ENCODE assay signal across 16 cellular contexts in genomic region chr7:156560075-156560474, GRCh38.
DNase-seq lines count a peak whose midpoint lies in the region; ATAC-seq and TF ChIP-seq lines count a peak whose summit lies in the region.
"Had no signal": no experiment of that assay in that cellular context is flagged by ENCODE, and none has a peak within 500 bp of the region (broad histone marks: within the 10 kb centered on the region; RNA-seq: fewer than 3 reads in every experiment).

No MANE protein-coding gene starts in this region.

- ATAC-seq in omental fat pad (ENCODE audit: low FRiP score) (no peak), GM19467 (IDR thresholded peaks at IDR 0.05; ENCODE audit: unreplicated experiment) (no peak)
- ATAC-seq in activated CD4-positive, alpha-beta T cell treated with anti-CD3 and anti-CD28 coated beads for 36 hours: no peak
- ATAC-seq: naive thymus-derived CD4-positive, alpha-beta T cell; sciatic nerve had no signal

- DNase-seq in BE2C: peak; percentile 35
- peak; percentile 45 for DNase-seq in RKO (ENCODE audit: low spot score)
- DNase-seq in iPS DF 6.9 (ENCODE audit: low read depth, low spot score): peak; percentile 35
- DNase-seq in T-helper 9 cell: no peak
- no peak for DNase-seq in omental fat pad (ENCODE audit: low spot score)
- no peak for DNase-seq in activated CD4-positive, alpha-beta T cell treated with anti-CD3 and anti-CD28 coated beads for 36 hours
- DNase-seq: activated T-cell treated with anti-CD3 and anti-CD28 coated beads, Interleukin-2, amount 50 U/mL, for 24 hours; amniotic stem cell; dorsolateral prefrontal cortex; foreskin fibroblast; kidney; naive thymus-derived CD4-positive, alpha-beta T cell had no signal

- H3K27me3 Mint-ChIP-seq in activated CD4-positive, alpha-beta T cell treated with anti-CD3 and anti-CD28 coated beads for 36 hours: peaks cover 14% of the 10 kb centered on the region

- no peaks in the 10 kb centered on the region for H3K9me3 ChIP-seq in BE2C
- H3K9me3 ChIP-seq in iPS DF 6.9 (ENCODE audit: control insufficient read depth, insufficient read depth, low read length): no peaks in the 10 kb centered on the region

- WGBS in iPS DF 6.9 (ENCODE audit: insufficient coverage, insufficient read length): no CpG with 5 or more reads among the region's 9 CpGs

- H3K27me3 ChIP-seq in BE2C (no peaks in the 10 kb centered on the region), iPS DF 6.9 (ENCODE audit: control insufficient read depth, insufficient read depth, low read length) (no peaks in the 10 kb centered on the region)
- H3K27me3 ChIP-seq: dorsolateral prefrontal cortex had no signal

- peaks cover 9% of the 10 kb centered on the region for H3K9me3 Mint-ChIP-seq in activated CD4-positive, alpha-beta T cell treated with anti-CD3 and anti-CD28 coated beads for 36 hours (ENCODE audit: low read depth)

- CTCF ChIA-PET in activated CD4-positive, alpha-beta T cell treated with anti-CD3 and anti-CD28 coated beads for 36 hours (lab: Charles Lee): no interaction called here

- H3K4me1 ChIP-seq in BE2C (no peaks in the 10 kb centered on the region), iPS DF 6.9 (ENCODE audit: control insufficient read depth, insufficient read depth, low read length) (no peaks in the 10 kb centered on the region)

- H3K27ac ChIP-seq in iPS DF 6.9 (ENCODE audit: low read length): no peak overlapping the region
- H3K27ac ChIP-seq: dorsolateral prefrontal cortex, HL-60 had no signal

- H3K36me3 ChIP-seq in BE2C (no peaks in the 10 kb centered on the region), iPS DF 6.9 (ENCODE audit: control insufficient read depth, insufficient read depth, low read length) (no peaks in the 10 kb centered on the region)

- H3K36me3 Mint-ChIP-seq in activated CD4-positive, alpha-beta T cell treated with anti-CD3 and anti-CD28 coated beads for 36 hours (ENCODE audit: low read depth): no peaks in the 10 kb centered on the region

- POLR2A ChIA-PET in activated CD4-positive, alpha-beta T cell treated with anti-CD3 and anti-CD28 coated beads for 36 hours (lab: Charles Lee): no interaction called here

- no peak overlapping the region for H3K27ac Mint-ChIP-seq in activated CD4-positive, alpha-beta T cell treated with anti-CD3 and anti-CD28 coated beads for 36 hours
- H3K27ac Mint-ChIP-seq: activated T-cell treated with anti-CD3 and anti-CD28 coated beads, Interleukin-2, amount 50 U/mL, for 24 hours; naive thymus-derived CD4-positive, alpha-beta T cell had no signal

- H3K4me3 Mint-ChIP-seq in activated CD4-positive, alpha-beta T cell treated with anti-CD3 and anti-CD28 coated beads for 36 hours: no peak overlapping the region
- H3K4me3 Mint-ChIP-seq: activated T-cell treated with anti-CD3 and anti-CD28 coated beads, Interleukin-2, amount 50 U/mL, for 24 hours; naive thymus-derived CD4-positive, alpha-beta T cell had no signal

- H3K4me3 ChIP-seq in BE2C (ENCODE audit: low read depth, low read length) (no peak overlapping the region), iPS DF 6.9 (ENCODE audit: low read length) (no peak overlapping the region)
- H3K4me3 ChIP-seq: dorsolateral prefrontal cortex had no signal

- intact Hi-C loops in activated CD4-positive, alpha-beta T cell treated with anti-CD3 and anti-CD28 coated beads for 36 hours (cut with DNase I, micrococcal nuclease): no loop called here

- TF ChIP-seq CTCF in BE2C (IDR thresholded peaks at IDR 0.05; ENCODE audit: low read depth, low read length): peak; percentile 61
- peak; percentile 31; the same call in 1 of the 2 replicates for TF ChIP-seq CTCF in GM12874 (IDR thresholded peaks at IDR 0.05; ENCODE audit: insufficient read depth, low read depth, low read length)
- no peak for TF ChIP-seq CTCF in omental fat pad (IDR thresholded peaks at IDR 0.05)

- no peaks in the 10 kb centered on the region for H3K4me1 Mint-ChIP-seq in activated CD4-positive, alpha-beta T cell treated with anti-CD3 and anti-CD28 coated beads for 36 hours
- H3K4me1 Mint-ChIP-seq: naive thymus-derived CD4-positive, alpha-beta T cell had no signal

Comparison
In these comparisons a context has a peak if more than half of its experiments do, and no peak if none do; other contexts are left out.
1. DNase-seq: peak in BE2C (single experiment), RKO (single experiment) and iPS DF 6.9 (single experiment); none in T-helper 9 cell (single experiment), omental fat pad (single experiment) and activated CD4-positive, alpha-beta T cell treated with anti-CD3 and anti-CD28 coated beads for 36 hours (single experiment).
2. CTCF ChIP-seq: peak in BE2C (single experiment) and GM12874 (single experiment); none in omental fat pad (0 of 3).